ENCODE assay signal across 1 cellular context in the genomic region with DNA sequence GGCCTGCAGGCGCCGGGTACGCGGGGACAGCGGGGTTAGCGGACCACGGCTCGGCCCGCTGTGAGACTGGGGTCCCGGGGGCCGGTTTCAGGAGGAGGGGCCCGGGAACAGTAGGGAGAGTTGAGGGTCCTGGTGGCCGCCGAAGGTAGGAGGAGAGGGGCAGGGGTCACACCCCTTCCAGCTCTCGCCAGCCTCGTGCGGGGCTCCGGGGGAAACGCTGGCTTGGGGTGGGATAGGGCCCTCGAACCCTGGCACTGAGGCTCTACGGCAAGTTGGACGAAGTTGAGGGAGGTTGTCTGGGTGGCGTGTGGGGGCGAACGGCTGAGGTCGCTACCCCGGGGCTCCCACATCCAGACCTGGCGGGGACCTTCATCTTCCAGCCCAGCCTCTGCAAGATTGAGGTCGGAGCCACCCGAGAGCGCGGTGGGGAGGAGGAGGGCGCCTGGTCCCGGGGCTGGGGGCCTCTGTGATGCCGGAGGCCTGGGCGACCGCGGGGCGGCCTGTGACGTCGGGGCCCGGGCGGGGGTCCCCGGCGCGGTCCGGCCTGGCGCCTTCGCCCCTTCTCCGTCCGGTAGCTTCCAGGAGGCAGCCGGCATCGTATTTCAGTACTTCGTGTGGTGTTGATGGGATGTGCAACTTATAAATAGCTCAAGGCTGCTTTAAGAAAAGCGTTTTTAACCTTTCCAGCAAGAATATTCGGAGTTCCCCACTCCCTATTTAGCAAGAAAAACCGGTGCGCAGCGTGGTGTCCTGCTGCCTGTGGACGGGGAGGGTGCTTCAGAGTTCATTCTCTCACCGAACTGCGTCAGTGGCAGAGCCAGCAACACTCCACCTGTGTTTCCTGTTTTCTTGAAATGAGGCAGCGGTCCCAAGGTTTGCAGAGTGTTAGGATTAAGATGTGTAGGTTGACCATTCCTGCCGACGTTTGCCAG.
TF ChIP-seq lines count a peak whose summit lies in the region.

No MANE protein-coding gene starts in this region.

TF ChIP-seq in HepG2, 621 proteins besides CTCF, POLR2A, EP300 and RAD21 (continued from another document):
- peak; percentile 31 for TF ChIP-seq ZNF883 (CRISPR knock-in tag; IDR thresholded peaks at IDR 0.05; ENCODE audit: not compliant biosample characterization)
- TF ChIP-seq HIVEP1 (CRISPR knock-in tag; IDR thresholded peaks at IDR 0.05): 0 out of 2 replicates have a peak, but pooled peaks have one; percentile 28
- TF ChIP-seq SP2 (CRISPR knock-in tag; IDR thresholded peaks at IDR 0.05): 0 out of 2 replicates have a peak, but pooled peaks have one; percentile 34
TF ChIP-seq in HepG2: peak in this region for 57.
